In genomic region chr10:103616705-103617361, GRCh38 we compare ENCODE assay signal across 12 cellular contexts.
DNase-seq lines count a peak whose midpoint lies in the region; ATAC-seq and TF ChIP-seq lines count a peak whose summit lies in the region.
"Had no signal": no experiment of that assay in that cellular context is flagged by ENCODE, and none has a peak within 500 bp of the region (broad histone marks: within the 10 kb centered on the region; RNA-seq: fewer than 3 reads in every experiment).

No MANE protein-coding gene starts in this region.

- no peak for TF ChIP-seq CTCF in fibroblast of lung (conservative IDR thresholded peaks at IDR 0.05 in 1 of 2, IDR thresholded peaks at IDR 0.05 in 1 of 2; ENCODE audit: low read depth in 1 of 2, low read length in 2 of 2)

- DNase-seq in LHCN-M2 (ENCODE audit: low read depth) = peak; percentile 74
- peak; percentile 36 to 95 for DNase-seq in fibroblast of lung (ENCODE audit: low read depth in 2 of 2)
- DNase-seq in myocyte (ENCODE audit: low read depth) = peak; percentile 72
- peak; percentile 76 for DNase-seq in ureter (ENCODE audit: low spot score)
- DNase-seq in inferior parietal cortex (ENCODE audit: extremely low spot score) = no peak
- DNase-seq: activated CD4-positive, alpha-beta T cell treated with anti-CD3 and anti-CD28 coated beads for 4 hours; activated naive CD4-positive, alpha-beta T cell treated with Interleukin-2 at 50 U/mL for 16 hours; effector memory CD4-positive, alpha-beta T cell; NCI-H2171 treated with DMSO at 0.1 percent for 48 hours; stimulated activated CD8-positive, alpha-beta memory T cell treated with anti-CD3 and anti-CD28 coated beads, Interleukin-4, amount 100 ng/mL, for 48 hours had no signal

- H3K4me1 ChIP-seq in fibroblast of lung (ENCODE audit: control insufficient read depth, extremely low read depth, insufficient read depth, low read length) = peaks cover 78% of the 10 kb centered on the region

- H2AFZ ChIP-seq in fibroblast of lung (ENCODE audit: low read length) = no peak overlapping the region

- H3K79me2 ChIP-seq in fibroblast of lung (ENCODE audit: control insufficient read depth, insufficient read depth, low read length) = no peaks in the 10 kb centered on the region

- no peaks in the 10 kb centered on the region for H4K20me1 ChIP-seq in fibroblast of lung (ENCODE audit: control insufficient read depth, extremely low read depth, insufficient read depth, low read length)

- H3K27ac ChIP-seq in fibroblast of lung (ENCODE audit: insufficient read depth, low read length) = peak overlapping the region; percentile 84

- ATAC-seq in GM18907 (IDR thresholded peaks at IDR 0.05; ENCODE audit: unreplicated experiment) = no peak
- no peak for ATAC-seq in GM21367 (IDR thresholded peaks at IDR 0.05; ENCODE audit: unreplicated experiment)

- no peak overlapping the region for H3K4me3 ChIP-seq in fibroblast of lung (replicated peaks in 1 of 4; ENCODE audit: control extremely low read depth in 1 of 4, insufficient read depth in 1 of 4, low read depth in 3 of 4, low read length in 4 of 4)

- peaks cover 36% of the 10 kb centered on the region for H3K36me3 ChIP-seq in fibroblast of lung (ENCODE audit: control insufficient read depth, insufficient read depth, low read length)

- no peaks in the 10 kb centered on the region for H3K9me3 ChIP-seq in fibroblast of lung (ENCODE audit: control insufficient read depth, insufficient read depth, low read depth, low read length)

- peak overlapping the region; percentile 49 for H3K4me2 ChIP-seq in fibroblast of lung (ENCODE audit: extremely low read depth, insufficient read depth, low read length)

- H3K27me3 ChIP-seq in fibroblast of lung (ENCODE audit: control insufficient read depth, insufficient read depth, low read length) = no peaks in the 10 kb centered on the region

- H3K9ac ChIP-seq in fibroblast of lung (ENCODE audit: insufficient read depth, low read length) = no peak overlapping the region
